In the genomic region with DNA sequence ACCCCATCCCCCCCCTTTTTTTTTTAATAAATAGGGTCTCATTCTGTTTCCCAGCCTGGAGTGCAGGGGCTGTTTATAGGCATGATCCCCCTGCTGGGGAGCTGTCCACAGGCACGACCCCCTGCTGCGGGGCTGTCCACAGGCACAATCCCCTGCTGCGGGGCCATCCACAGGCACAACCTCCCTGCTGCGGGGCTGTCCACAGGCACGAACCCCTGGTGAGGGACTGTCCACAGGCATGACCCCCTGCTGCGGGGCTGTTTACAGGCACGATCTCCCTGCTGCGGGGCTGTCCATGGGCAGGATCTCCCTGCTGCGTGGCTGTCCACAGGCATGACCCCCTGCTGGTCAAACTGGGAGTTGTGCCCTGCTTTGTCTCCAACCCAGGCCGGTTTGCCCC, we compare ENCODE assay signal across 2 cellular contexts.
TF ChIP-seq lines count a peak whose summit lies in the region.

No MANE protein-coding gene starts in this region.

TF ChIP-seq in Ishikawa, 13 proteins besides CTCF, POLR2A, EP300 and RAD21:
- TF ChIP-seq YY1 (IDR thresholded peaks at IDR 0.05; ENCODE audit: low read depth): peak; percentile 62
- TF ChIP-seq NFIC (IDR thresholded peaks at IDR 0.05): peak; percentile 85
- TF ChIP-seq TCF12 (IDR thresholded peaks at IDR 0.05; ENCODE audit: low read depth): peak; percentile 90
- 0 out of 2 replicates have a peak, but pooled peaks have one; percentile 42 for TF ChIP-seq ZBTB7A (IDR thresholded peaks at IDR 0.05; ENCODE audit: low read depth)
- peak; percentile 95 for TF ChIP-seq TEAD4 (IDR thresholded peaks at IDR 0.05)
- peak; percentile 42; the same call in 1 of the 2 replicates for TF ChIP-seq CEBPB (IDR thresholded peaks at IDR 0.05)
- 0 out of 2 replicates have a peak, but pooled peaks have one; percentile 40 for TF ChIP-seq FOXM1 (IDR thresholded peaks at IDR 0.05; ENCODE audit: borderline replicate concordance, low read depth)

TF ChIP-seq in K562, 482 proteins besides CTCF, POLR2A, EP300 and RAD21:
- peak; percentile 46 for TF ChIP-seq POLR2G (IDR thresholded peaks at IDR 0.05; ENCODE audit: low read depth, low read length)
